In the genomic region with DNA sequence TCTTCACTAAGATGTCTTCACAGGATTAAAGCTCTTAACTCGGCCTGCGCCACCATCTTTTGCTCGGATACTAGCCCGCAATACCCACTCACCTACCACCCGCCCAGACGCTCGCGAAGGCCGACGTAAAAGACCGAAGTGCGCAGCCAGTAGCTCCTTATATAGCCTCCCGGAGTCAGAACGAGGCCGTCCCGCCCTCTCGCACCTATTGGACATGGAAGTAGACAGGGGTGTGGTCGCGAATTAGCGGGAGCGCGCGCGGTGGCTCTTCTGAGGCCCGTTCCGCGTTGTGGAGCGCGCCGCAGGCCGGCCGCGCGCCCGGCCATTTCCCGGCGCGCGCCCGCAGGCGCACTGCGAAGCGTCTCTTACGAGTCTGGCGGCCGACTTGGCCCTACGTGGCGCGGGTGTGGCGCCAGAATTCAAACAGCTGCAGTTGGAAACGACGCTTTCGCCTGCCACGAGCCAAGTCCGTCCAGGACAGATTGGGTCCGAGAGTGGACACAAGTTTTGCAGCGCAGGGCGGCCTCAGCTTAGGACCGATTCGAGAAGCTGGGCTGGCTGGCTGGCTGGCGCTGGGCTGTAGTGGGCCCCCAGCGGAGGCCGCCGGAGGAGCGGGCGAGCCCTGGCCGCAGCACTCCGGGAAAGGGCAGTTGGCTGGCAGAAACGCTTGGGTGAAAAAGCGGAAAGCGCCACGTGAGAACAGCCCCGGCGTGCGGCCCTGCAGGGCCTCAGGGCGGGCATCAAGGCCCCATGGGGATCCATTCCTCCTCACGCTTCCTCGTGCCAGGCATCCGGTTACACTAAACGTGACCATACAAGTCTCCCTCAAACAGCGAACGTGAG, we compare ENCODE assay signal across 8 cellular contexts. TPM values are rescaled to one million over a fixed set of nuclear protein-coding genes. Genes with fewer than 3 reads are reported as not detected.
A peak's percentile ranks its signal among the peaks of the same experiment; 100 is the strongest.
DNase-seq lines count a peak whose midpoint lies in the region; ATAC-seq and TF ChIP-seq lines count a peak whose summit lies in the region.

No MANE protein-coding gene starts in this region.

- H3F3A ChIP-seq in DOHH2 (ENCODE audit: control insufficient read depth, insufficient read depth) = peaks cover 46% of the 10 kb centered on the region

- TF ChIP-seq CTCF in DOHH2 (IDR thresholded peaks at IDR 0.05; ENCODE audit: low read depth, low read length, poor library complexity, severe bottlenecking) = peak; percentile 27
- peak in 2 of 6 experiments; percentile 3 to 25 for TF ChIP-seq CTCF in Peyer's patch (IDR thresholded peaks at IDR 0.05)
- TF ChIP-seq CTCF in fibroblast of lung (conservative IDR thresholded peaks at IDR 0.05 in 1 of 2, IDR thresholded peaks at IDR 0.05 in 1 of 2; ENCODE audit: low read depth in 1 of 2, low read length in 2 of 2) = no peak

- H3K27me3 ChIP-seq in DOHH2 (ENCODE audit: control insufficient read depth, low read length) (no peaks in the 10 kb centered on the region), Peyer's patch (no peaks in the 10 kb centered on the region), fibroblast of lung (ENCODE audit: control insufficient read depth, insufficient read depth, low read length) (no peaks in the 10 kb centered on the region)

- H3K9me3 Mint-ChIP-seq in activated T-helper 1 cell treated with anti-CD3 and anti-CD28 coated beads, Interleukin-12 subunit alpha, Interleukin-12 subunit beta, Interleukin-2, Interleukin-4 antibody, amounts not matched to agents 30 ng/mL and 10 ng/mL and 1 ng/mL, durations not matched to agents 14 hours and 24 hours and 36 hours = peaks cover 6% of the 10 kb centered on the region
- peaks cover 0 to 3% (median 0%) of the 10 kb centered on the region in 9 donors for H3K9me3 Mint-ChIP-seq in naive thymus-derived CD8-positive, alpha-beta T cell
- H3K9me3 Mint-ChIP-seq in stimulated activated naive B cell treated with anti-CD40 and anti-IgM and Interleukin-4, amounts not matched to agents 10 μg/mL and 1 μg/mL and 100 μg/mL, for 72 hours = peaks cover 0 to 2% of the 10 kb centered on the region in 2 donors

- no peaks in the 10 kb centered on the region for H3K9me2 ChIP-seq in DOHH2 (replicated peaks; ENCODE audit: control insufficient read depth, low read length)

- intact Hi-C loops in activated T-helper 1 cell treated with anti-CD3 and anti-CD28 coated beads, Interleukin-12 subunit alpha, Interleukin-12 subunit beta, Interleukin-2, Interleukin-4 antibody, amounts not matched to agents 30 ng/mL and 10 ng/mL and 1 ng/mL, durations not matched to agents 14 hours and 24 hours and 36 hours (cut with micrococcal nuclease) = loop anchor here (1.0 to 5.0 kb wide), 7 partner anchors 9 to 1817 kb away; a partner anchor contains a TSS

- H3K36me3 ChIP-seq in DOHH2 (ENCODE audit: control insufficient read depth, low read length) (peaks cover 62% of the 10 kb centered on the region), KOPT-K1 (ENCODE audit: insufficient read depth, low read length) (peaks cover 41% of the 10 kb centered on the region), Peyer's patch (no peaks in the 10 kb centered on the region), fibroblast of lung (ENCODE audit: control insufficient read depth, insufficient read depth, low read length) (no peaks in the 10 kb centered on the region)

- TF ChIP-seq POLR2A in Peyer's patch (IDR thresholded peaks at IDR 0.05) = peak; percentile 100

- H3K4me2 ChIP-seq in DOHH2 (ENCODE audit: low read length) (peak overlapping the region; percentile 70), fibroblast of lung (ENCODE audit: extremely low read depth, insufficient read depth, low read length) (peak overlapping the region; percentile 99)

- peak overlapping the region; percentile 100 for H3K4me3 Mint-ChIP-seq in activated T-helper 1 cell treated with anti-CD3 and anti-CD28 coated beads, Interleukin-12 subunit alpha, Interleukin-12 subunit beta, Interleukin-2, Interleukin-4 antibody, amounts not matched to agents 30 ng/mL and 10 ng/mL and 1 ng/mL, durations not matched to agents 14 hours and 24 hours and 36 hours
- peak overlapping the region; percentile 94 to 99 (median 98) for H3K4me3 Mint-ChIP-seq in naive thymus-derived CD8-positive, alpha-beta T cell
- H3K4me3 Mint-ChIP-seq in stimulated activated naive B cell treated with anti-CD40 and anti-IgM and Interleukin-4, amounts not matched to agents 10 μg/mL and 1 μg/mL and 100 μg/mL, for 72 hours = peak overlapping the region; percentile 92 to 99

- H3K4me1 Mint-ChIP-seq in activated T-helper 1 cell treated with anti-CD3 and anti-CD28 coated beads, Interleukin-12 subunit alpha, Interleukin-12 subunit beta, Interleukin-2, Interleukin-4 antibody, amounts not matched to agents 30 ng/mL and 10 ng/mL and 1 ng/mL, durations not matched to agents 14 hours and 24 hours and 36 hours (ENCODE audit: low read depth) = peaks cover 47% of the 10 kb centered on the region
- H3K4me1 Mint-ChIP-seq in naive thymus-derived CD8-positive, alpha-beta T cell = peaks cover 26 to 48% (median 42%) of the 10 kb centered on the region in 4 donors
- H3K4me1 Mint-ChIP-seq in stimulated activated naive B cell treated with anti-CD40 and anti-IgM and Interleukin-4, amounts not matched to agents 10 μg/mL and 1 μg/mL and 100 μg/mL, for 72 hours = peaks cover 17 to 36% of the 10 kb centered on the region in 2 donors

- DNase-seq in Peyer's patch (peak; percentile 98 to 99 (median 99)), fibroblast of lung (ENCODE audit: low read depth in 2 of 2) (peak; percentile 99)
- peak; percentile 98 for DNase-seq in activated T-helper 1 cell treated with anti-CD3 and anti-CD28 coated beads, Interleukin-12 subunit alpha, Interleukin-12 subunit beta, Interleukin-2, Interleukin-4 antibody, amounts not matched to agents 30 ng/mL and 10 ng/mL and 1 ng/mL, durations not matched to agents 14 hours and 24 hours and 36 hours (ENCODE audit: low spot score)
- DNase-seq in naive thymus-derived CD8-positive, alpha-beta T cell = peak; percentile 95 to 99 (median 98)
- DNase-seq in stimulated activated naive B cell treated with anti-CD40 and anti-IgM and Interleukin-4, amounts not matched to agents 10 μg/mL and 1 μg/mL and 100 μg/mL, for 72 hours = peak; percentile 97

- H3K9me3 ChIP-seq in DOHH2 (ENCODE audit: control insufficient read depth, insufficient read depth, low read length) (no peaks in the 10 kb centered on the region), KOPT-K1 (ENCODE audit: insufficient read depth, low read length, poor library complexity, severe bottlenecking) (no peaks in the 10 kb centered on the region), Peyer's patch (no peaks in the 10 kb centered on the region), fibroblast of lung (ENCODE audit: control insufficient read depth, insufficient read depth, low read depth, low read length) (no peaks in the 10 kb centered on the region)

- H3K27ac Mint-ChIP-seq in activated T-helper 1 cell treated with anti-CD3 and anti-CD28 coated beads, Interleukin-12 subunit alpha, Interleukin-12 subunit beta, Interleukin-2, Interleukin-4 antibody, amounts not matched to agents 30 ng/mL and 10 ng/mL and 1 ng/mL, durations not matched to agents 14 hours and 24 hours and 36 hours = peak overlapping the region; percentile 92
- peak overlapping the region; percentile 97 to 100 (median 99) for H3K27ac Mint-ChIP-seq in naive thymus-derived CD8-positive, alpha-beta T cell
- H3K27ac Mint-ChIP-seq in stimulated activated naive B cell treated with anti-CD40 and anti-IgM and Interleukin-4, amounts not matched to agents 10 μg/mL and 1 μg/mL and 100 μg/mL, for 72 hours = peak overlapping the region; percentile 100

- H3K79me2 ChIP-seq in DOHH2 (ENCODE audit: control insufficient read depth, low read length) = peaks cover 82% of the 10 kb centered on the region
- H3K79me2 ChIP-seq in fibroblast of lung (ENCODE audit: control insufficient read depth, insufficient read depth, low read length) = peaks cover 52% of the 10 kb centered on the region

- peaks cover 37% of the 10 kb centered on the region for H3K4me1 ChIP-seq in DOHH2 (ENCODE audit: control insufficient read depth, low read length)
- peaks cover 0 to 23% (median 0%) of the 10 kb centered on the region in 4 donors for H3K4me1 ChIP-seq in Peyer's patch
- peaks cover 2% of the 10 kb centered on the region for H3K4me1 ChIP-seq in fibroblast of lung (ENCODE audit: control insufficient read depth, extremely low read depth, insufficient read depth, low read length)

- peak overlapping the region; percentile 86 for H3K27ac ChIP-seq in DOHH2 (ENCODE audit: low read depth, low read length)
- peak overlapping the region; percentile 96 for H3K27ac ChIP-seq in KOPT-K1 (ENCODE audit: low read depth, low read length, poor library complexity, severe bottlenecking)
- peak overlapping the region; percentile 85 to 92 (median 88) for H3K27ac ChIP-seq in Peyer's patch
- H3K27ac ChIP-seq in fibroblast of lung (ENCODE audit: insufficient read depth, low read length) = peak overlapping the region; percentile 93

- peak overlapping the region; percentile 78 for H2AFZ ChIP-seq in fibroblast of lung (ENCODE audit: low read length)

- H3K36me3 Mint-ChIP-seq in activated T-helper 1 cell treated with anti-CD3 and anti-CD28 coated beads, Interleukin-12 subunit alpha, Interleukin-12 subunit beta, Interleukin-2, Interleukin-4 antibody, amounts not matched to agents 30 ng/mL and 10 ng/mL and 1 ng/mL, durations not matched to agents 14 hours and 24 hours and 36 hours (ENCODE audit: low read depth) = peaks cover 50% of the 10 kb centered on the region
- H3K36me3 Mint-ChIP-seq in naive thymus-derived CD8-positive, alpha-beta T cell = peaks cover 8 to 41% (median 20%) of the 10 kb centered on the region in 3 donors
- peaks cover 34 to 48% of the 10 kb centered on the region in 2 donors for H3K36me3 Mint-ChIP-seq in stimulated activated naive B cell treated with anti-CD40 and anti-IgM and Interleukin-4, amounts not matched to agents 10 μg/mL and 1 μg/mL and 100 μg/mL, for 72 hours

- H4K20me1 ChIP-seq in DOHH2 (ENCODE audit: control insufficient read depth, insufficient read depth, low read depth, low read length) = peaks cover 28% of the 10 kb centered on the region
- peaks cover 6% of the 10 kb centered on the region for H4K20me1 ChIP-seq in fibroblast of lung (ENCODE audit: control insufficient read depth, extremely low read depth, insufficient read depth, low read length)

- no peaks in the 10 kb centered on the region for H3K27me3 Mint-ChIP-seq in activated T-helper 1 cell treated with anti-CD3 and anti-CD28 coated beads, Interleukin-12 subunit alpha, Interleukin-12 subunit beta, Interleukin-2, Interleukin-4 antibody, amounts not matched to agents 30 ng/mL and 10 ng/mL and 1 ng/mL, durations not matched to agents 14 hours and 24 hours and 36 hours (ENCODE audit: insufficient read depth)
- peaks cover 0 to 2% (median 0%) of the 10 kb centered on the region in 5 donors for H3K27me3 Mint-ChIP-seq in naive thymus-derived CD8-positive, alpha-beta T cell
- H3K27me3 Mint-ChIP-seq in stimulated activated naive B cell treated with anti-CD40 and anti-IgM and Interleukin-4, amounts not matched to agents 10 μg/mL and 1 μg/mL and 100 μg/mL, for 72 hours = peaks cover 0 to 4% of the 10 kb centered on the region in 2 donors

- ATAC-seq in GM21825 (IDR thresholded peaks at IDR 0.05; ENCODE audit: unreplicated experiment) = peak; percentile 80
- ATAC-seq in naive thymus-derived CD8-positive, alpha-beta T cell = peak; percentile 81 to 88
- ATAC-seq in stimulated activated naive B cell treated with anti-CD40 and anti-IgM and Interleukin-4, amounts not matched to agents 10 μg/mL and 1 μg/mL and 100 μg/mL, for 72 hours (replicated peaks) = peak; percentile 91 to 94

- POLR2A ChIA-PET in naive thymus-derived CD8-positive, alpha-beta T cell (lab: Charles Lee) = interaction anchor here (0.6 to 5.8 kb wide), 28 partner anchors 9 to 1474 kb away, joined by 3 to 570 read pairs (median 5); a partner anchor contains a TSS

- peak overlapping the region; percentile 91 for H3K4me3 ChIP-seq in DOHH2 (ENCODE audit: low read length)
- peak overlapping the region; percentile 70 to 95 (median 74) for H3K4me3 ChIP-seq in Peyer's patch
- H3K4me3 ChIP-seq in fibroblast of lung (replicated peaks in 1 of 4; ENCODE audit: control extremely low read depth in 1 of 4, insufficient read depth in 1 of 4, low read depth in 3 of 4, low read length in 4 of 4) = peak overlapping the region; percentile 84 to 99 (median 97)

- H3K9ac ChIP-seq in fibroblast of lung (ENCODE audit: insufficient read depth, low read length) = peak overlapping the region; percentile 95

RNA-seq across cellular contexts. Expression of a gene that starts 36.1 kb away (rescaled TPM):
- 10 to 100 TPM; 32.4 to 52.8 (median 37.8) TPM for total RNA-seq in Peyer's patch
- total RNA-seq in activated T-helper 1 cell treated with anti-CD3 and anti-CD28 coated beads, Interleukin-12 subunit alpha, Interleukin-12 subunit beta, Interleukin-2, Interleukin-4 antibody, amounts not matched to agents 30 ng/mL and 10 ng/mL and 1 ng/mL, durations not matched to agents 14 hours and 24 hours and 36 hours = 207 and 217 TPM in 2 replicates
- total RNA-seq in fibroblast of lung = 41.1 and 44.3 TPM in 2 replicates
- 29.2 and 37.7 TPM in 2 replicates for polyA plus RNA-seq in fibroblast of lung
- polyA plus RNA-seq in fibroblast of lung (2012) = 113 and 147 TPM in 2 replicates
- 8.2 and 8.8 TPM in 2 replicates for polyA minus RNA-seq in fibroblast of lung (ENCODE audit: low replicate concordance)
- 100 to 1,000 TPM in 1 of 2 experiments, 10 to 100 TPM in 1; 95.1 to 103 TPM for total RNA-seq in naive thymus-derived CD8-positive, alpha-beta T cell
- 10 to 100 TPM; 68.6 to 80.9 (median 70.7) TPM for polyA plus RNA-seq in naive thymus-derived CD8-positive, alpha-beta T cell

Comparison
In these comparisons a context has a peak if more than half of its experiments do, and no peak if none do; other contexts are left out.
1. Peak in every context shown above with its lines: DNase-seq, ATAC-seq, H3K4me3 ChIP-seq and H3K27ac ChIP-seq.